ENCODE assay signal across 25 cellular contexts in genomic region chr9:101354143-101354764, GRCh38. TPM values are rescaled to one million over a fixed set of nuclear protein-coding genes. Genes with fewer than 3 reads are reported as not detected.
DNase-seq lines count a peak whose midpoint lies in the region; ATAC-seq and TF ChIP-seq lines count a peak whose summit lies in the region.
"Had no signal": no experiment of that assay in that cellular context is flagged by ENCODE, and none has a peak within 500 bp of the region (broad histone marks: within the 10 kb centered on the region; RNA-seq: fewer than 3 reads in every experiment).

No MANE protein-coding gene starts in this region.

- no peaks in the 10 kb centered on the region for H4K20me1 ChIP-seq in H9 (ENCODE audit: control insufficient read depth, insufficient read depth, insufficient read length)

- H4K5ac ChIP-seq in H9 (ENCODE audit: insufficient read length, low read depth, low read length), result no peak overlapping the region

- H3K4me3 ChIP-seq in Peyer's patch, result no peak overlapping the region
- H3K4me3 ChIP-seq: heart right ventricle, neural progenitor cell, testis had no signal

- H3K36me3 ChIP-seq in Peyer's patch, result no peaks in the 10 kb centered on the region
- H3K36me3 ChIP-seq: heart right ventricle, neural progenitor cell had no signal

- no peak overlapping the region for H2AFZ ChIP-seq in H9 (ENCODE audit: low read length)
- H2AFZ ChIP-seq: neural progenitor cell had no signal

- H3K79me2 ChIP-seq in H9 (ENCODE audit: insufficient read depth, low read length), result no peaks in the 10 kb centered on the region

- DNase-seq in DMS53 (lab: John Stamatoyannopoulos, UW) (peak; percentile 86), Peyer's patch (no peak), foreskin keratinocyte (peak; percentile 51 to 73), progenitor cell of endocrine pancreas (ENCODE audit: low spot score, unreplicated experiment) (no peak), H9 (no peak), SIG-M5 treated with dmso at 0.1 percent for 504 hours (lab: John Stamatoyannopoulos, UW; ENCODE audit: unreplicated experiment) (no peak), NOMO-1 treated with DMSO at 0.1 percent for 48 hours (lab: John Stamatoyannopoulos, UW; ENCODE audit: unreplicated experiment) (no peak)
- DNase-seq in activated CD8-positive, alpha-beta memory T cell treated with anti-CD3 and anti-CD28 coated beads, Interleukin-2, amount 50 U/mL, for 48 hours, result no peak
- DNase-seq: activated CD8-positive, alpha-beta T cell treated with anti-CD3 and anti-CD28 coated beads for 36 hours; activated naive CD4-positive, alpha-beta T cell; activated T-cell treated with anti-CD3 and anti-CD28 coated beads, Interleukin-2, amount 50 U/mL, for 24 hours; amniotic stem cell; CD4-positive, alpha-beta T cell; DND-41; heart right ventricle; immature natural killer cell; NCI-H2081 treated with DMSO at 0.1 percent for 48 hours; NCI-H524; stimulated activated CD4-positive, alpha-beta T cell treated with anti-CD3 and anti-CD28 coated beads, Interleukin-1b, Interleukin-23, amount 100 ng/mL, for 48 hours; testis had no signal

- H3K9ac ChIP-seq in H9 (ENCODE audit: extremely low read depth, insufficient read length, low read length), result no peak overlapping the region
- H3K9ac ChIP-seq: neural progenitor cell had no signal

- H3K18ac ChIP-seq in H9 (ENCODE audit: insufficient read length, low read depth, low read length), result no peak overlapping the region

- no peak for TF ChIP-seq POLR2A in Peyer's patch (IDR thresholded peaks at IDR 0.05)

- no peaks in the 10 kb centered on the region for H3K27me3 Mint-ChIP-seq in progenitor cell of endocrine pancreas
- H3K27me3 Mint-ChIP-seq in H9 (ENCODE audit: low read depth), result no peaks in the 10 kb centered on the region

- no peak for TF ChIP-seq CTCF in Peyer's patch (IDR thresholded peaks at IDR 0.05)
- no peak for TF ChIP-seq CTCF in foreskin keratinocyte (conservative IDR thresholded peaks at IDR 0.05)
- TF ChIP-seq CTCF in progenitor cell of endocrine pancreas (IDR thresholded peaks at IDR 0.05; ENCODE audit: unreplicated experiment), result no peak
- no peak for TF ChIP-seq CTCF in H9 (conservative IDR thresholded peaks at IDR 0.05)

- ATAC-seq in foreskin keratinocyte, result peak; percentile 82
- ATAC-seq: activated CD4-positive, CD25-positive, alpha-beta regulatory T cell treated with anti-CD3 and anti-CD28 coated beads, Interleukin-2, amount 50 U/mL, for 24 hours; activated CD8-positive, alpha-beta T cell treated with anti-CD3 and anti-CD28 coated beads for 36 hours; heart right ventricle; stimulated activated memory B cell treated with anti-CD40 and anti-IgM and Interleukin-4, amounts not matched to agents 10 μg/mL and 1 μg/mL and 100 μg/mL, for 72 hours had no signal

- no peaks in the 10 kb centered on the region for H3K79me1 ChIP-seq in H9 (ENCODE audit: insufficient read depth, low read depth, low read length, poor library complexity, severe bottlenecking)

- H3K27me3 ChIP-seq in Peyer's patch (no peaks in the 10 kb centered on the region), foreskin keratinocyte (no peaks in the 10 kb centered on the region), H9 (ENCODE audit: insufficient read depth, low read length) (no peaks in the 10 kb centered on the region)
- H3K27me3 ChIP-seq: neural progenitor cell, testis had no signal

- no peak overlapping the region for H3K23ac ChIP-seq in H9 (ENCODE audit: insufficient read length, low read depth, low read length)

- H3K36me3 Mint-ChIP-seq in progenitor cell of endocrine pancreas (ENCODE audit: insufficient read depth), result no peaks in the 10 kb centered on the region
- H3K36me3 Mint-ChIP-seq in H9 (ENCODE audit: insufficient read depth in 1 of 3, low read depth in 3 of 3), result no peaks in the 10 kb centered on the region
- H3K36me3 Mint-ChIP-seq: immature natural killer cell; neural progenitor cell; stimulated activated memory B cell treated with anti-CD40 and anti-IgM and Interleukin-4, amounts not matched to agents 10 μg/mL and 1 μg/mL and 100 μg/mL, for 72 hours had no signal

- no peak overlapping the region for H2BK120ac ChIP-seq in H9 (ENCODE audit: low read depth, low read length, poor library complexity, severe bottlenecking)

- no peak overlapping the region for H3K14ac ChIP-seq in H9 (ENCODE audit: insufficient read depth, low read length)

- no peak overlapping the region for H3K4me2 ChIP-seq in H9 (ENCODE audit: insufficient read depth, insufficient read length, low read length)
- H3K4me2 ChIP-seq: neural progenitor cell had no signal

- no peak overlapping the region for H3K56ac ChIP-seq in H9 (ENCODE audit: insufficient read length, low read depth, low read length)

- WGBS in H9 (ENCODE audit: extremely low coverage, insufficient read length, low lambda C conversion rate), result no CpG with 5 or more reads among the region's 5 CpGs

- H4K91ac ChIP-seq in H9 (ENCODE audit: insufficient read length, low read depth, low read length), result no peak overlapping the region

- H3K9me3 ChIP-seq in Peyer's patch (no peaks in the 10 kb centered on the region), H9 (ENCODE audit: control insufficient read depth, low read depth, low read length) (no peaks in the 10 kb centered on the region)
- H3K9me3 ChIP-seq: heart right ventricle, testis had no signal

- H3K27ac ChIP-seq in Peyer's patch (peak overlapping the region in 3 of 4 donors; percentile 55 to 84 (median 78)), foreskin keratinocyte (no peak overlapping the region), H9 (ENCODE audit: insufficient read length, low read depth, low read length) (no peak overlapping the region)
- H3K27ac ChIP-seq: heart right ventricle, neural progenitor cell, testis had no signal

- peaks cover 11% of the 10 kb centered on the region for H3K4me1 Mint-ChIP-seq in progenitor cell of endocrine pancreas (ENCODE audit: low read depth)
- no peaks in the 10 kb centered on the region for H3K4me1 Mint-ChIP-seq in H9
- H3K4me1 Mint-ChIP-seq: immature natural killer cell; neural progenitor cell; stimulated activated memory B cell treated with anti-CD40 and anti-IgM and Interleukin-4, amounts not matched to agents 10 μg/mL and 1 μg/mL and 100 μg/mL, for 72 hours had no signal

- H3K4me1 ChIP-seq in Peyer's patch (peaks cover 0 to 27% (median 1%) of the 10 kb centered on the region in 4 donors), foreskin keratinocyte (no peaks in the 10 kb centered on the region), H9 (ENCODE audit: insufficient read depth, low read length) (no peaks in the 10 kb centered on the region)
- H3K4me1 ChIP-seq: heart right ventricle, neural progenitor cell, testis had no signal

- no peak overlapping the region for H4K8ac ChIP-seq in H9 (replicated peaks; ENCODE audit: insufficient read length, low read depth, low read length)

- H3K4me3 Mint-ChIP-seq in progenitor cell of endocrine pancreas (ENCODE audit: low read depth) (no peak overlapping the region), H9 (no peak overlapping the region)
- H3K4me3 Mint-ChIP-seq: activated CD8-positive, alpha-beta T cell treated with anti-CD3 and anti-CD28 coated beads for 36 hours; activated T-cell treated with anti-CD3 and anti-CD28 coated beads, Interleukin-2, amount 50 U/mL, for 24 hours; CD4-positive, alpha-beta T cell; immature natural killer cell; neural progenitor cell; stimulated activated memory B cell treated with anti-CD40 and anti-IgM and Interleukin-4, amounts not matched to agents 10 μg/mL and 1 μg/mL and 100 μg/mL, for 72 hours had no signal

- peak overlapping the region; percentile 77 for H3K27ac Mint-ChIP-seq in progenitor cell of endocrine pancreas
- peak overlapping the region in 1 of 3 experiments; percentile 25; a peak in 1 of 7 replicates for H3K27ac Mint-ChIP-seq in H9
- H3K27ac Mint-ChIP-seq: activated CD8-positive, alpha-beta T cell treated with anti-CD3 and anti-CD28 coated beads for 36 hours; activated T-cell treated with anti-CD3 and anti-CD28 coated beads, Interleukin-2, amount 50 U/mL, for 24 hours; CD4-positive, alpha-beta T cell; immature natural killer cell; neural progenitor cell; stimulated activated memory B cell treated with anti-CD40 and anti-IgM and Interleukin-4, amounts not matched to agents 10 μg/mL and 1 μg/mL and 100 μg/mL, for 72 hours had no signal

- no peak overlapping the region for H3T11ph ChIP-seq in H9 (ENCODE audit: low read length)

- H2BK12ac ChIP-seq in H9 (ENCODE audit: insufficient read length, low read depth, low read length), result no peak overlapping the region

- H3K4ac ChIP-seq in H9 (ENCODE audit: low read depth, low read length), result no peak overlapping the region

- H2BK5ac ChIP-seq in H9 (ENCODE audit: insufficient read length, low read length), result no peak overlapping the region

- H3K9me3 Mint-ChIP-seq in progenitor cell of endocrine pancreas (ENCODE audit: low read depth) (peaks cover 7% of the 10 kb centered on the region), H9 (peaks cover 0 to 4% of the 10 kb centered on the region in 2 experiments; a peak in 1 of 5 replicates)
- H3K9me3 Mint-ChIP-seq: activated CD8-positive, alpha-beta T cell treated with anti-CD3 and anti-CD28 coated beads for 36 hours; activated T-cell treated with anti-CD3 and anti-CD28 coated beads, Interleukin-2, amount 50 U/mL, for 24 hours; CD4-positive, alpha-beta T cell; immature natural killer cell; neural progenitor cell; stimulated activated memory B cell treated with anti-CD40 and anti-IgM and Interleukin-4, amounts not matched to agents 10 μg/mL and 1 μg/mL and 100 μg/mL, for 72 hours had no signal

- no peak overlapping the region for H2AK5ac ChIP-seq in H9 (ENCODE audit: insufficient read length, low read length)

- no peak overlapping the region for H2BK20ac ChIP-seq in H9 (ENCODE audit: low read depth, low read length, poor library complexity, severe bottlenecking)

- no peak overlapping the region for H2BK15ac ChIP-seq in H9 (ENCODE audit: low read depth, low read length)

- H3K23me2 ChIP-seq in H9 (ENCODE audit: insufficient read length, low read depth, low read length, poor library complexity, severe bottlenecking), result no peaks in the 10 kb centered on the region

RNA-seq across cellular contexts. Expression of gene BAAT, which starts 30.6 kb away (rescaled TPM):
- total RNA-seq in Peyer's patch, result 1 to 10 TPM in 1 of 4 donors, not detected in 3; 1.2 TPM
- total RNA-seq in foreskin keratinocyte, result 0.04 TPM in 1 of 2 replicates, not detected in the other
- polyA plus RNA-seq in foreskin keratinocyte, result 0.03 and 0.04 TPM in 2 replicates
- 0.36 TPM in 1 of 2 replicates, not detected in the other for total RNA-seq in progenitor cell of endocrine pancreas
- total RNA-seq in H9 (2021), result 0.09 and 0.15 TPM in 2 replicates
- total RNA-seq: activated CD8-positive, alpha-beta T cell treated with anti-CD3 and anti-CD28 coated beads for 36 hours; CD4-positive, alpha-beta T cell; endothelial cell of umbilical vein; lower leg skin had no signal
- polyA plus RNA-seq: immature natural killer cell had no signal

RNA-seq across cellular contexts. Expression of gene MRPL50, which starts 44.2 kb away (rescaled TPM):
- total RNA-seq in Peyer's patch (10 to 100 TPM in 1 of 4 donors, 1 to 10 TPM in 3; 5.3 to 10.7 (median 8.9) TPM), foreskin keratinocyte (13.0 and 14.0 TPM in 2 replicates), progenitor cell of endocrine pancreas (14.4 and 16.1 TPM in 2 replicates), H9 (2021) (20.0 and 20.7 TPM in 2 replicates)
- polyA plus RNA-seq in foreskin keratinocyte, result 10.3 and 12.3 TPM in 2 replicates

RNA-seq across cellular contexts. Expression of gene ZNF189, which starts 44.4 kb away (rescaled TPM):
- 10 to 100 TPM; 22.8 to 33.0 (median 25.7) TPM for total RNA-seq in Peyer's patch
- 10.4 and 10.9 TPM in 2 replicates for total RNA-seq in foreskin keratinocyte
- 3.2 and 4.0 TPM in 2 replicates for polyA plus RNA-seq in foreskin keratinocyte
- 31.4 and 32.5 TPM in 2 replicates for total RNA-seq in progenitor cell of endocrine pancreas
- 14.9 and 15.8 TPM in 2 replicates for total RNA-seq in H9 (2021)

Comparison
In these comparisons a context has a peak if more than half of its experiments do, and no peak if none do; other contexts are left out.
1. DNase-seq: peak in DMS53 (single experiment) and foreskin keratinocyte (2 of 2); none in Peyer's patch (0 of 3), progenitor cell of endocrine pancreas (single experiment), H9 (single experiment), activated CD8-positive, alpha-beta memory T cell treated with anti-CD3 and anti-CD28 coated beads, Interleukin-2, amount 50 U/mL, for 48 hours (single experiment), SIG-M5 treated with dmso at 0.1 percent for 504 hours (single experiment) and NOMO-1 treated with DMSO at 0.1 percent for 48 hours (single experiment).
2. H3K27ac ChIP-seq: peak in Peyer's patch (3 of 4); none in foreskin keratinocyte (single experiment) and H9 (single experiment).